In the genomic region with DNA sequence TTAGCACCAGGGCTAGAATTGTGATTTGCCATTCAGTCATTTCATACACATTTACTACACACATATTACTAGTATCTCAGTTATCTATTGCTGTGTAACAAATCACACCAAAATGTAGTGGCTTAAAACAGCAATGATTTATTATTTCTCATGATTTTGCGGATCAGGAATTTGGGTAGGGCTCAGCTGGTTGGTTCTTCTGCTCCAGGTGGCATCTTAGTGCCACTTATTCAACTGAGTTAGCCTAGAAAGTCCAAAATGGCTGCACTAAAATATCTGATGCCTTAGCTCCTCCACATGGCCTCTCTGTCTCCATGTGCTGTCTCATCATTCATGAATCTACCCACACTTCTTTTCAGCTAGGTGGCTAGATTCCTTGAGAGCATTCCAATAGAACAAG, we compare ENCODE assay signal across 8 cellular contexts.
"Had no signal": no experiment of that assay in that cellular context is flagged by ENCODE, and none has a peak within 500 bp of the region (broad histone marks: within the 10 kb centered on the region; RNA-seq: fewer than 3 reads in every experiment).

No MANE protein-coding gene starts in this region.

- FAIRE-seq: HTR-8/SVneo, K562 had no signal

- DNase-seq: IMR-90, KBM-7, KG1 had no signal

- H3K4me2 ChIP-seq: KMS-11 had no signal

- H3K27ac Mint-ChIP-seq: IgD-negative memory B cell had no signal

- H3K36me3 Mint-ChIP-seq: IgD-negative memory B cell had no signal

- ATAC-seq: K562 had no signal

- H3K27ac ChIP-seq: HL-60, KMS-11 had no signal

- H3K4me3 Mint-ChIP-seq: IgD-negative memory B cell had no signal

- H3K4me3 ChIP-seq: K562 had no signal

- H3K9ac ChIP-seq: KMS-11 had no signal
